ENCODE assay signal across 11 cellular contexts in the genomic region with DNA sequence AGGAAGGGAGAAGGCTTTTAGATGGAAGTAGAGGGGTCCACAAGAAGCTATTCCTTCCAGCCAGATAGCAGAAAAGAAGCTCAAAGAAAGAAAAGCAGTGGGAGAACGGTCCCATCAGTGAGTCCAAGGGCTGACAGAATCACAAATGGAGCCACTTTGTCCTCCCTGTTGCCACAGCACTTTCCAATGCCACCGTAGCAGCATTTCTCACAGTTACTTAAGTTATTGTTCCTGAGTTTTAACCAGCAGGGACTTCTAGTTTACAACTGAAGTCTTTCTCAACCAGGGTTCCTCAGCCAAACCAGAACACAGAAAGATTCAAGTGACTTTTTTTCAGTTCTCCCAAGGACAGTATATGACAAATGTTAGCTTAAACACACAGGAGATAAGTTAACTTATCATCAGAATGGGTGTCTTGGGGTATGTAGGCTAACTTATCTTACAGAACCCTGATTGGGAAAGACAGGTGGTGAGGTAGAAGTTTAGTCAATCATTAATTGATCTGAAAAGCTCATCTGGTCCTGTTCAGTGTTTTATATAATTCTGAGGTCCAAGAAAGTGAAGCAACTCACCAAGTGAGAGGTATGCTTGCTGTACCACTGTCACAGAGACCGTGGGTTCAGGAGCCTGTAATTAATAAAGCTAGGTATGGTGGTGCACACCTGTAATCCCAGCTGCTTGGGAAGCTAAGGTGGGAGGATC. TPM values are rescaled to one million over a fixed set of nuclear protein-coding genes. Genes with fewer than 3 reads are reported as not detected.
A peak's percentile ranks its signal among the peaks of the same experiment; 100 is the strongest.
DNase-seq lines count a peak whose midpoint lies in the region; ATAC-seq and TF ChIP-seq lines count a peak whose summit lies in the region.
"Had no signal": no experiment of that assay in that cellular context is flagged by ENCODE, and none has a peak within 500 bp of the region (broad histone marks: within the 10 kb centered on the region; RNA-seq: fewer than 3 reads in every experiment).

No MANE protein-coding gene starts in this region.

- H3F3A ChIP-seq in GM23338 (replicated peaks; ENCODE audit: low read depth) = peaks cover 4% of the 10 kb centered on the region

- H3K4me3 ChIP-seq in GM23338 = no peak overlapping the region

- peaks cover 31% of the 10 kb centered on the region for H3K36me3 ChIP-seq in GM23338 (ENCODE audit: insufficient read depth)

- peak overlapping the region; percentile 69 for H3K27ac Mint-ChIP-seq in activated CD4-positive, alpha-beta memory T cell treated with anti-CD3 and anti-CD28 coated beads for 36 hours
- H3K27ac Mint-ChIP-seq in activated CD4-positive, alpha-beta memory T cell treated with anti-CD3 and anti-CD28 coated beads, Interleukin-2, amount 10 ng/mL, durations not matched to agents 7 days and 5 days = no peak overlapping the region
- no peak overlapping the region for H3K27ac Mint-ChIP-seq in GM23338

- peaks cover 30% of the 10 kb centered on the region for H3K79me2 ChIP-seq in GM23338 (replicated peaks; ENCODE audit: insufficient read depth)

- H3K9me3 Mint-ChIP-seq in activated CD4-positive, alpha-beta memory T cell treated with anti-CD3 and anti-CD28 coated beads for 36 hours = no peaks in the 10 kb centered on the region
- no peaks in the 10 kb centered on the region for H3K9me3 Mint-ChIP-seq in activated CD4-positive, alpha-beta memory T cell treated with anti-CD3 and anti-CD28 coated beads, Interleukin-2, amount 10 ng/mL, durations not matched to agents 7 days and 5 days
- H3K9me3 Mint-ChIP-seq in GM23338 = no peaks in the 10 kb centered on the region

- H3K9me2 ChIP-seq in GM23338 (ENCODE audit: insufficient read depth) = no peaks in the 10 kb centered on the region

- peaks cover 40% of the 10 kb centered on the region for H4K20me1 ChIP-seq in GM23338 (replicated peaks; ENCODE audit: insufficient read depth)

- CTCF ChIA-PET in activated CD4-positive, alpha-beta memory T cell treated with anti-CD3 and anti-CD28 coated beads for 36 hours (lab: Charles Lee) = interaction anchor here (0.9 to 11.8 kb wide), 5 partner anchors 9 to 15 kb away, joined by 3 to 97 read pairs (median 5); partner anchors contain the start of genes COX6A1 and SRSF9
- CTCF ChIA-PET in activated CD4-positive, alpha-beta memory T cell treated with anti-CD3 and anti-CD28 coated beads, Interleukin-2, amount 10 ng/mL, durations not matched to agents 7 days and 5 days (lab: Charles Lee) = interaction anchor here (0.7 to 4.1 kb wide), 11 partner anchors 10 to 129 kb away, joined by 3 to 21 read pairs (median 3); partner anchors contain the start of genes POP5 and SRSF9

- intact Hi-C loops in activated CD4-positive, alpha-beta memory T cell treated with anti-CD3 and anti-CD28 coated beads for 36 hours (cut with micrococcal nuclease) = no loop called here
- intact Hi-C loops in left ventricle myocardium superior (cut with micrococcal nuclease) = no loop called here

- POLR2A ChIA-PET in activated CD4-positive, alpha-beta memory T cell treated with anti-CD3 and anti-CD28 coated beads for 36 hours (lab: Charles Lee) = interaction anchor here (0.7 to 0.8 kb wide), 2 partner anchors 13 to 15 kb away, joined by 3 read pairs; no protein-coding TSS in a partner anchor
- POLR2A ChIA-PET in activated CD4-positive, alpha-beta memory T cell treated with anti-CD3 and anti-CD28 coated beads, Interleukin-2, amount 10 ng/mL, durations not matched to agents 7 days and 5 days (lab: Charles Lee) = interaction anchor here (1.0 to 3.3 kb wide), 3 partner anchors 15 to 160 kb away, joined by 3 to 8 read pairs (median 4); partner anchors contain the start of genes COX6A1 and RNU4-1

- H3K4me2 ChIP-seq in GM23338 = no peak overlapping the region

- TF ChIP-seq CTCF in 22Rv1 (IDR thresholded peaks at IDR 0.05) = no peak
- TF ChIP-seq CTCF in GM23338 (conservative IDR thresholded peaks at IDR 0.05; ENCODE audit: low read depth in 2 of 2) = no peak

- no peak for DNase-seq in activated CD4-positive, alpha-beta memory T cell treated with anti-CD3 and anti-CD28 coated beads for 36 hours
- no peak for DNase-seq in activated CD4-positive, alpha-beta memory T cell treated with anti-CD3 and anti-CD28 coated beads, Interleukin-2, amount 10 ng/mL, durations not matched to agents 7 days and 5 days
- DNase-seq in GM23338 (ENCODE audit: low spot score) = no peak
- DNase-seq in left lobe of liver (ENCODE audit: low spot score) = no peak
- no peak for DNase-seq in DMS53 treated with DMSO at 0.1 percent for 48 hours (lab: John Stamatoyannopoulos, UW; ENCODE audit: unreplicated experiment)
- no peak for DNase-seq in left ventricle myocardium superior
- DNase-seq: BE2C, DMS79, NCI-H1105 had no signal

- no peaks in the 10 kb centered on the region for H3K27me3 Mint-ChIP-seq in activated CD4-positive, alpha-beta memory T cell treated with anti-CD3 and anti-CD28 coated beads for 36 hours
- H3K27me3 Mint-ChIP-seq in activated CD4-positive, alpha-beta memory T cell treated with anti-CD3 and anti-CD28 coated beads, Interleukin-2, amount 10 ng/mL, durations not matched to agents 7 days and 5 days = no peaks in the 10 kb centered on the region
- H3K27me3 Mint-ChIP-seq in GM23338 (ENCODE audit: insufficient read depth, low read depth, poor library complexity) = peaks cover 4% of the 10 kb centered on the region

- H3K27ac ChIP-seq in 22Rv1 (peak overlapping the region; percentile 0; the same call in 1 of the 2 replicates), GM23338 (ENCODE audit: low read depth) (0 out of 2 replicates have a peak overlapping the region, but pooled peaks have one; percentile 26)

- ATAC-seq in GM23338 (no peak), left lobe of liver (peak; percentile 79), GM21737 (IDR thresholded peaks at IDR 0.05; ENCODE audit: unreplicated experiment) (no peak), left ventricle myocardium superior (no peak)

- H3K4me1 ChIP-seq in GM23338 (ENCODE audit: insufficient read depth) = no peaks in the 10 kb centered on the region
- H3K4me1 ChIP-seq: BE2C had no signal

- H3K27me3 ChIP-seq in GM23338 (ENCODE audit: insufficient read depth) = no peaks in the 10 kb centered on the region
- H3K27me3 ChIP-seq: BE2C had no signal

- peaks cover 21% of the 10 kb centered on the region for H3K36me3 Mint-ChIP-seq in activated CD4-positive, alpha-beta memory T cell treated with anti-CD3 and anti-CD28 coated beads for 36 hours
- peaks cover 34% of the 10 kb centered on the region for H3K36me3 Mint-ChIP-seq in activated CD4-positive, alpha-beta memory T cell treated with anti-CD3 and anti-CD28 coated beads, Interleukin-2, amount 10 ng/mL, durations not matched to agents 7 days and 5 days (ENCODE audit: low read depth)
- H3K36me3 Mint-ChIP-seq in GM23338 (ENCODE audit: low read depth) = peaks cover 63% of the 10 kb centered on the region; the same call in 2 of the 3 replicates

- H2AFZ ChIP-seq in GM23338 = no peak overlapping the region

- peaks cover 16% of the 10 kb centered on the region for H3K4me1 Mint-ChIP-seq in activated CD4-positive, alpha-beta memory T cell treated with anti-CD3 and anti-CD28 coated beads for 36 hours (ENCODE audit: low read depth)
- peaks cover 11% of the 10 kb centered on the region for H3K4me1 Mint-ChIP-seq in activated CD4-positive, alpha-beta memory T cell treated with anti-CD3 and anti-CD28 coated beads, Interleukin-2, amount 10 ng/mL, durations not matched to agents 7 days and 5 days
- no peaks in the 10 kb centered on the region for H3K4me1 Mint-ChIP-seq in GM23338

- no peak overlapping the region for H3K4me3 Mint-ChIP-seq in activated CD4-positive, alpha-beta memory T cell treated with anti-CD3 and anti-CD28 coated beads for 36 hours
- H3K4me3 Mint-ChIP-seq in activated CD4-positive, alpha-beta memory T cell treated with anti-CD3 and anti-CD28 coated beads, Interleukin-2, amount 10 ng/mL, durations not matched to agents 7 days and 5 days = no peak overlapping the region
- no peak overlapping the region for H3K4me3 Mint-ChIP-seq in GM23338

RNA-seq across cellular contexts. Expression of gene GATC, which starts 7.0 kb away (rescaled TPM):
- 10 to 100 TPM; 35.1 to 37.1 TPM for total RNA-seq in activated CD4-positive, alpha-beta memory T cell treated with anti-CD3 and anti-CD28 coated beads for 36 hours
- total RNA-seq in activated CD4-positive, alpha-beta memory T cell treated with anti-CD3 and anti-CD28 coated beads, Interleukin-2, amount 10 ng/mL, durations not matched to agents 7 days and 5 days = 10 to 100 TPM; 28.6 to 29.5 TPM
- total RNA-seq in GM23338 (2014; rRNA removed; shearing (Covaris generic)) = 16.7 and 18.5 TPM in 2 replicates
- polyA plus RNA-seq in GM23338 (2016; fragmentation: Nextera tagmentation; extraction: Ambion mirVana) = 14.9 and 20.1 TPM in 2 replicates
- total RNA-seq in left lobe of liver (22.9 TPM), left ventricle myocardium superior (13.1 TPM)

RNA-seq across cellular contexts. Expression of gene TRIAP1, which starts 7.0 kb away (rescaled TPM):
- 10 to 100 TPM; 32.2 to 34.6 TPM for total RNA-seq in activated CD4-positive, alpha-beta memory T cell treated with anti-CD3 and anti-CD28 coated beads for 36 hours
- total RNA-seq in activated CD4-positive, alpha-beta memory T cell treated with anti-CD3 and anti-CD28 coated beads, Interleukin-2, amount 10 ng/mL, durations not matched to agents 7 days and 5 days = 10 to 100 TPM; 20.6 to 21.6 TPM
- total RNA-seq in GM23338 (2014; rRNA removed; shearing (Covaris generic)) = 53.4 and 61.8 TPM in 2 replicates
- polyA plus RNA-seq in GM23338 (2016; fragmentation: Nextera tagmentation; extraction: Ambion mirVana) = 94.0 and 94.2 TPM in 2 replicates
- total RNA-seq in left lobe of liver = 16.6 TPM
- total RNA-seq in left ventricle myocardium superior = 15.8 TPM

RNA-seq across cellular contexts. Expression of gene COX6A1, which starts 15.3 kb away (rescaled TPM):
- total RNA-seq in activated CD4-positive, alpha-beta memory T cell treated with anti-CD3 and anti-CD28 coated beads for 36 hours = 100 to 1,000 TPM; 474 to 478 TPM
- total RNA-seq in activated CD4-positive, alpha-beta memory T cell treated with anti-CD3 and anti-CD28 coated beads, Interleukin-2, amount 10 ng/mL, durations not matched to agents 7 days and 5 days = 100 to 1,000 TPM; 318 to 323 TPM
- 393 and 422 TPM in 2 replicates for total RNA-seq in GM23338 (2014; rRNA removed; shearing (Covaris generic))
- polyA plus RNA-seq in GM23338 (2016; fragmentation: Nextera tagmentation; extraction: Ambion mirVana) = 1,484 and 1,643 TPM in 2 replicates
- total RNA-seq in left lobe of liver (300 TPM), left ventricle myocardium superior (116 TPM)

RNA-seq across cellular contexts. Expression of gene SRSF9, which starts 16.3 kb away (rescaled TPM):
- total RNA-seq in activated CD4-positive, alpha-beta memory T cell treated with anti-CD3 and anti-CD28 coated beads for 36 hours = 100 to 1,000 TPM; 218 to 221 TPM
- 100 to 1,000 TPM; 175 to 180 TPM for total RNA-seq in activated CD4-positive, alpha-beta memory T cell treated with anti-CD3 and anti-CD28 coated beads, Interleukin-2, amount 10 ng/mL, durations not matched to agents 7 days and 5 days
- total RNA-seq in GM23338 (2014; rRNA removed; shearing (Covaris generic)) = 202 and 250 TPM in 2 replicates
- polyA plus RNA-seq in GM23338 (2016; fragmentation: Nextera tagmentation; extraction: Ambion mirVana) = 436 and 481 TPM in 2 replicates
- total RNA-seq in left lobe of liver (57.8 TPM), left ventricle myocardium superior (38.9 TPM)

RNA-seq across cellular contexts. Expression of gene DYNLL1, which starts 42.7 kb away (rescaled TPM):
- total RNA-seq in activated CD4-positive, alpha-beta memory T cell treated with anti-CD3 and anti-CD28 coated beads for 36 hours = 100 to 1,000 TPM; 176 to 184 TPM
- 100 to 1,000 TPM; 209 to 216 TPM for total RNA-seq in activated CD4-positive, alpha-beta memory T cell treated with anti-CD3 and anti-CD28 coated beads, Interleukin-2, amount 10 ng/mL, durations not matched to agents 7 days and 5 days
- total RNA-seq in GM23338 (2014; rRNA removed; shearing (Covaris generic)) = 310 and 313 TPM in 2 replicates
- 833 and 868 TPM in 2 replicates for polyA plus RNA-seq in GM23338 (2016; fragmentation: Nextera tagmentation; extraction: Ambion mirVana)
- total RNA-seq in left lobe of liver (95.7 TPM), left ventricle myocardium superior (144 TPM)
